ENCODE assay signal across 19 cellular contexts in the genomic region with DNA sequence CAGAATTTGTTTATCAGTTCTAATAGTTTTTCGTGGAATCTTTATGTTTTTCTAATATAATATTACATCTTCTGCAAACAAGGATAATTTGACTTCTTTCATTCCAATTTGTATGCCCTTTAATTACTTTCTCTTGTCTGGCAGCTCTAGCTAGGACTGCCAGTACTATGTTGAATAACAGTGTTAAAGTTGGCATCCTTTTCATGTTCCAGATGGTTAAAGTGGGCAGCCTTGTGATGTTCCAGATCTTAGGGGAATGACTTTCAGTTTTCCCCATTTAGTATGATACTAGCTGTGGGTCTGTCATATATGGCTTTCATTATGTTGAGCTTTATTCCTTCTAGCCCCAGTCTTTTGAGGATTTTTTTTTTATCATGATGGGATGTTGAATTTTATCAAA.
A peak's percentile ranks its signal among the peaks of the same experiment; 100 is the strongest.
DNase-seq lines count a peak whose midpoint lies in the region; ATAC-seq and TF ChIP-seq lines count a peak whose summit lies in the region.
"Had no signal": no experiment of that assay in that cellular context is flagged by ENCODE, and none has a peak within 500 bp of the region (broad histone marks: within the 10 kb centered on the region; RNA-seq: fewer than 3 reads in every experiment).

No MANE protein-coding gene starts in this region.

- no peaks in the 10 kb centered on the region for H3K27me3 ChIP-seq in left ventricle myocardium inferior (ENCODE audit: low read depth)
- H3K27me3 ChIP-seq: BE2C; BLaER1 treated with 17β-estradiol and CSF1 and Interleukin-3, amounts not matched to agents 10 nM and 100 nM had no signal

- peak; percentile 17 for ATAC-seq in left ventricle myocardium superior
- no peak for ATAC-seq in natural killer cell treated with Interleukin-12 subunit alpha and Interleukin-12 subunit beta and Interleukin-15 and Interleukin-18, amount 100 ng/mL, for 72 hours

- H3K36me3 ChIP-seq in left ventricle myocardium inferior = no peaks in the 10 kb centered on the region
- H3K36me3 ChIP-seq: BE2C; BLaER1 treated with 17β-estradiol and CSF1 and Interleukin-3, amounts not matched to agents 10 nM and 100 nM; HAP-1 had no signal

- no peaks in the 10 kb centered on the region for H3K27me3 Mint-ChIP-seq in natural killer cell treated with Interleukin-12 subunit alpha and Interleukin-12 subunit beta and Interleukin-15 and Interleukin-18, amount 100 ng/mL, for 72 hours
- H3K27me3 Mint-ChIP-seq: CD4-positive, alpha-beta T cell; CD8-positive, alpha-beta memory T cell had no signal

- H3K4me3 Mint-ChIP-seq in natural killer cell treated with Interleukin-12 subunit alpha and Interleukin-12 subunit beta and Interleukin-15 and Interleukin-18, amount 100 ng/mL, for 72 hours = no peak overlapping the region
- H3K4me3 Mint-ChIP-seq: CD14-positive monocyte; CD4-positive, alpha-beta T cell; CD8-positive, alpha-beta memory T cell; HFFc6 had no signal

- peaks cover 9% of the 10 kb centered on the region for H3K36me3 Mint-ChIP-seq in natural killer cell treated with Interleukin-12 subunit alpha and Interleukin-12 subunit beta and Interleukin-15 and Interleukin-18, amount 100 ng/mL, for 72 hours
- H3K36me3 Mint-ChIP-seq: CD14-positive monocyte; CD8-positive, alpha-beta memory T cell had no signal

- intact Hi-C loops in left ventricle myocardium superior (cut with micrococcal nuclease) = no loop called here
- intact Hi-C loops in left ventricle myocardium inferior (cut with micrococcal nuclease) = no loop called here

- peaks cover 23% of the 10 kb centered on the region for H3K9me3 Mint-ChIP-seq in natural killer cell treated with Interleukin-12 subunit alpha and Interleukin-12 subunit beta and Interleukin-15 and Interleukin-18, amount 100 ng/mL, for 72 hours

- no peak for TF ChIP-seq CTCF in left ventricle myocardium inferior (IDR thresholded peaks at IDR 0.05; ENCODE audit: borderline replicate concordance)

- no peaks in the 10 kb centered on the region for H3K4me1 ChIP-seq in left ventricle myocardium inferior
- H3K4me1 ChIP-seq: BE2C; BLaER1 treated with 17β-estradiol and CSF1 and Interleukin-3, amounts not matched to agents 10 nM and 100 nM; HAP-1 had no signal

- no peak overlapping the region for H3K27ac ChIP-seq in left ventricle myocardium inferior (replicated peaks)
- H3K27ac ChIP-seq: 22Rv1; BLaER1 treated with 17β-estradiol and CSF1 and Interleukin-3, amounts not matched to agents 10 nM and 100 nM had no signal

- peaks cover 49% of the 10 kb centered on the region for H3K9me3 ChIP-seq in left ventricle myocardium inferior (replicated peaks)
- H3K9me3 ChIP-seq: BE2C; BLaER1 treated with 17β-estradiol and CSF1 and Interleukin-3, amounts not matched to agents 10 nM and 100 nM; HAP-1 had no signal

- H3K27ac Mint-ChIP-seq in natural killer cell treated with Interleukin-12 subunit alpha and Interleukin-12 subunit beta and Interleukin-15 and Interleukin-18, amount 100 ng/mL, for 72 hours = no peak overlapping the region
- H3K27ac Mint-ChIP-seq: CD14-positive monocyte; CD4-positive, alpha-beta T cell; CD8-positive, alpha-beta memory T cell; HFFc6 had no signal

- no peaks in the 10 kb centered on the region for H3K4me1 Mint-ChIP-seq in natural killer cell treated with Interleukin-12 subunit alpha and Interleukin-12 subunit beta and Interleukin-15 and Interleukin-18, amount 100 ng/mL, for 72 hours (ENCODE audit: low read depth in 2 of 2)
- H3K4me1 Mint-ChIP-seq: CD14-positive monocyte; CD8-positive, alpha-beta memory T cell had no signal

- peak; percentile 28 for DNase-seq in DMS 273 (lab: John Stamatoyannopoulos, UW; ENCODE audit: unreplicated experiment)
- DNase-seq in DMS 273 treated with DMSO at 0.1 percent for 48 hours (lab: John Stamatoyannopoulos, UW) = no peak
- DNase-seq in left ventricle myocardium superior = no peak
- DNase-seq in left ventricle myocardium inferior = no peak
- peak; percentile 83 for DNase-seq in NCI-H446 treated with DMSO at 0.1 percent for 48 hours (lab: John Stamatoyannopoulos, UW)
- peak; percentile 32 for DNase-seq in middle frontal gyrus (ENCODE audit: extremely low spot score, low spot score)
- no peak for DNase-seq in natural killer cell treated with Interleukin-12 subunit alpha and Interleukin-12 subunit beta and Interleukin-15 and Interleukin-18, amount 100 ng/mL, for 72 hours (ENCODE audit: low spot score)
- no peak for DNase-seq in NCI-H524 (lab: John Stamatoyannopoulos, UW)
- DNase-seq: BE2C; CD4-positive, alpha-beta T cell; CD8-positive, alpha-beta memory T cell; DMS153; DND-41; GOT3; HFFc6 had no signal

- H3K4me3 ChIP-seq in left ventricle myocardium inferior = no peak overlapping the region
- H3K4me3 ChIP-seq: BLaER1 treated with 17β-estradiol and CSF1 and Interleukin-3, amounts not matched to agents 10 nM and 100 nM; HAP-1 had no signal

Comparison
In these comparisons a context has a peak if more than half of its experiments do, and no peak if none do; other contexts are left out.
1. DNase-seq: peak in DMS 273 (single experiment), NCI-H446 treated with DMSO at 0.1 percent for 48 hours (single experiment) and middle frontal gyrus (single experiment); none in DMS 273 treated with DMSO at 0.1 percent for 48 hours (single experiment), left ventricle myocardium superior (single experiment), left ventricle myocardium inferior (single experiment), natural killer cell treated with Interleukin-12 subunit alpha and Interleukin-12 subunit beta and Interleukin-15 and Interleukin-18, amount 100 ng/mL, for 72 hours (single experiment) and NCI-H524 (0 of 2).